Comparison of ENCODE assay signal across 8 cellular contexts in genomic region chr5:150153957-150154617, GRCh38. TPM values are rescaled to one million over a fixed set of nuclear protein-coding genes. Genes with fewer than 3 reads are reported as not detected.
A peak's percentile ranks its signal among the peaks of the same experiment; 100 is the strongest.
DNase-seq lines count a peak whose midpoint lies in the region; ATAC-seq and TF ChIP-seq lines count a peak whose summit lies in the region.

No MANE protein-coding gene starts in this region.

- H3K4me3 Mint-ChIP-seq in mesothelial cell of epicardium, result peak overlapping the region; percentile 82

- no peaks in the 10 kb centered on the region for H3K9me3 ChIP-seq in HUES6 (ENCODE audit: control insufficient read depth, insufficient read depth, low read depth, low read length)

- H3K4me1 ChIP-seq in HUES6 (ENCODE audit: control insufficient read depth, insufficient read depth, low read length), result peaks cover 40% of the 10 kb centered on the region

- in situ Hi-C loops in astrocyte of the spinal cord (cut with HindIII; ENCODE audit: low sequenced_read_pairs), result no loop called here

- H3K4me3 ChIP-seq in HUES6 (ENCODE audit: low read depth, low read length), result peak overlapping the region; percentile 55; the same call in 1 of the 2 replicates
- H3K4me3 ChIP-seq in astrocyte of the spinal cord (ENCODE audit: low read depth, low read length), result peak overlapping the region; percentile 68

- peak; percentile 55 for DNase-seq in AG08395 (ENCODE audit: low spot score)
- DNase-seq in astrocyte of the spinal cord (ENCODE audit: low read depth, low spot score), result peak; percentile 73
- DNase-seq in mesothelial cell of epicardium (ENCODE audit: low spot score in 2 of 2, unreplicated experiment in 2 of 2), result no peak
- no peak for DNase-seq in stimulated activated CD4-positive, alpha-beta T cell treated with anti-CD3 and anti-CD28 coated beads, Interleukin-2, amount 100 ng/mL, for 48 hours
- DNase-seq in CD1c-positive myeloid dendritic cell (ENCODE audit: extremely low spot score), result no peak

- H3K27me3 ChIP-seq in HUES6 (ENCODE audit: control insufficient read depth, insufficient read depth, low read length), result peaks cover 4% of the 10 kb centered on the region; the same call in 1 of the 2 replicates

- ATAC-seq in HG03175 (IDR thresholded peaks at IDR 0.05; ENCODE audit: unreplicated experiment) (no peak), HG03342 (IDR thresholded peaks at IDR 0.05; ENCODE audit: unreplicated experiment) (no peak)

- no peaks in the 10 kb centered on the region for H3K36me3 Mint-ChIP-seq in mesothelial cell of epicardium

- no peak for TF ChIP-seq CTCF in astrocyte of the spinal cord (IDR thresholded peaks at IDR 0.05; ENCODE audit: low read depth, low read length)
- TF ChIP-seq CTCF in mesothelial cell of epicardium (IDR thresholded peaks at IDR 0.05; ENCODE audit: unreplicated experiment), result no peak

- no peaks in the 10 kb centered on the region for H3K9me3 Mint-ChIP-seq in mesothelial cell of epicardium

- H3K27me3 Mint-ChIP-seq in mesothelial cell of epicardium (ENCODE audit: low read depth), result no peaks in the 10 kb centered on the region

- no peak overlapping the region for H3K9ac ChIP-seq in HUES6 (ENCODE audit: low read length)

- H3K27ac ChIP-seq in HUES6 (ENCODE audit: low read depth, low read length), result no peak overlapping the region

- no peaks in the 10 kb centered on the region for H3K36me3 ChIP-seq in HUES6 (ENCODE audit: control insufficient read depth, insufficient read depth, low read length)

- H3K4me1 Mint-ChIP-seq in mesothelial cell of epicardium, result peaks cover 56% of the 10 kb centered on the region

- H3K27ac Mint-ChIP-seq in mesothelial cell of epicardium, result peak overlapping the region; percentile 97

RNA-seq across cellular contexts. Expression of gene PDGFRB, which starts 1.6 kb away (rescaled TPM):
- total RNA-seq in mesothelial cell of epicardium, result 100 to 105 TPM (median 102 TPM) in 3 replicates

RNA-seq across cellular contexts. Expression of gene CDX1, which starts 12.5 kb away (rescaled TPM):
- total RNA-seq in mesothelial cell of epicardium, result 0.51 to 1.1 TPM (median 0.68 TPM) in 3 replicates

RNA-seq across cellular contexts. Expression of gene SLC6A7, which starts 35.8 kb away (rescaled TPM):
- total RNA-seq in mesothelial cell of epicardium, result not detected in 3 replicates

Comparison
In these comparisons a context has a peak if more than half of its experiments do, and no peak if none do; other contexts are left out.
1. DNase-seq: peak in AG08395 (single experiment) and astrocyte of the spinal cord (single experiment); none in mesothelial cell of epicardium (0 of 2), stimulated activated CD4-positive, alpha-beta T cell treated with anti-CD3 and anti-CD28 coated beads, Interleukin-2, amount 100 ng/mL, for 48 hours (0 of 2) and CD1c-positive myeloid dendritic cell (single experiment).